Comparison of ENCODE assay signal across 10 cellular contexts in the genomic region with DNA sequence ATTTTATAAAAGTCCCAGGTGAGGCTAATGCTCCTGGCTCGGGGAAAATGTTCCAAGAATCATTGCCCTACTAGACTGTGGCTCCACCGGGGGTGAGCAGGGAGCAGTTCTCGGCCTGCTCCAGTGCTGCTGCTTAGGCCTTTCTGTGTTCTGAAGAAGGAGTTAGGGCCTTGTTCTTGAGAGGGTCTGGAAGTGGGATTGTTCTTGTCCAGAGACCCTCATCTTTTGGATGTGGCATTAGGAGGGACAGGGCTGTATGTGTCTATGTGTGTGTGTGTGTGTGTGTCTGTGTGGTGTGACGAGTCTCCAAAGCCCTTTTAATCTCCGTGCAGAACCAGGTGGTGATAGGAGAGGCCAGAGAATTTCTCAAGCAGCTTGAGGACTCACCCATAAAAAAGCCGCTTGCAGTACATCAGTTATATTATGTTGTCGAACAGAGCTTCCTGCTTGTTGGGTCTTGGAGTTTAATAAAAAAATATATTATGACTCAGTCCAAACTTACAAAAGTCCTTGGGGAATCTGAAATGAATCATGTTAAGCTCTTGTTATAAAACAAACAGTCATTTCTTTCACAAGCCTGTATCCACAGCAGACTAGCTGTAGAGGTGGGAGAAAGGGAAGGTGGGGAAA.
DNase-seq lines count a peak whose midpoint lies in the region; ATAC-seq and TF ChIP-seq lines count a peak whose summit lies in the region.
"Had no signal": no experiment of that assay in that cellular context is flagged by ENCODE, and none has a peak within 500 bp of the region (broad histone marks: within the 10 kb centered on the region; RNA-seq: fewer than 3 reads in every experiment).

No MANE protein-coding gene starts in this region.

- H3K4me1 ChIP-seq in right cardiac atrium (ENCODE audit: control insufficient read depth, insufficient read depth, low read length), result no peaks in the 10 kb centered on the region
- H3K4me1 ChIP-seq: parathyroid adenoma had no signal

- TF ChIP-seq CTCF in brain microvascular endothelial cell (IDR thresholded peaks at IDR 0.05; ENCODE audit: low read depth, low read length, missing control alignments), result no peak

- no peaks in the 10 kb centered on the region for H3K27me3 ChIP-seq in brain microvascular endothelial cell (replicated peaks)
- H3K27me3 ChIP-seq in right cardiac atrium (ENCODE audit: control insufficient read depth, insufficient read depth), result no peaks in the 10 kb centered on the region

- H3K27ac ChIP-seq in brain microvascular endothelial cell, result peak overlapping the region; percentile 71
- H3K27ac ChIP-seq in right cardiac atrium (ENCODE audit: low read length), result peak overlapping the region; percentile 31
- H3K27ac ChIP-seq: parathyroid adenoma had no signal

- H3K9me3 Mint-ChIP-seq in naive thymus-derived CD8-positive, alpha-beta T cell, result no peaks in the 10 kb centered on the region

- no peaks in the 10 kb centered on the region for H3K36me3 ChIP-seq in brain microvascular endothelial cell (replicated peaks)

- POLR2A ChIA-PET in naive thymus-derived CD8-positive, alpha-beta T cell (lab: Charles Lee), result no interaction called here

- H3K4me1 Mint-ChIP-seq in naive thymus-derived CD8-positive, alpha-beta T cell, result no peaks in the 10 kb centered on the region

- no peaks in the 10 kb centered on the region for H3K9me3 ChIP-seq in right cardiac atrium (ENCODE audit: control insufficient read depth, low read length)

- peak; percentile 61 to 85 for ATAC-seq in right cardiac atrium
- no peak for ATAC-seq in left colon
- ATAC-seq in naive thymus-derived CD8-positive, alpha-beta T cell, result no peak

- WGBS in right cardiac atrium, result 62% methylated on average over 7 of the region's 7 CpGs

- in situ Hi-C loops in brain microvascular endothelial cell (cut with HindIII; ENCODE audit: low pct_ligation_motif_present, low sequenced_read_pairs), result no loop called here

- intact Hi-C loops in right cardiac atrium (cut with DNase I), result no loop called here
- intact Hi-C loops in left colon (cut with DNase I, micrococcal nuclease), result no loop called here

- DNase-seq in HPDE6-E6E7 (ENCODE audit: extremely low spot score), result peak; percentile 83
- DNase-seq in brain microvascular endothelial cell, result peak; percentile 84
- no peak for DNase-seq in right cardiac atrium
- DNase-seq in smooth muscle cell of the brain vasculature (ENCODE audit: low read depth, low spot score), result peak; percentile 73
- no peak for DNase-seq in left colon
- no peak for DNase-seq in hypothalamus (lab: John Stamatoyannopoulos, UW)
- DNase-seq in AML-193 (lab: John Stamatoyannopoulos, UW), result no peak
- DNase-seq in naive thymus-derived CD8-positive, alpha-beta T cell, result no peak
- DNase-seq: activated T-cell treated with anti-CD3 and anti-CD28 coated beads, Interleukin-2, amount 50 U/mL, for 1 hour had no signal

- H3K36me3 Mint-ChIP-seq in naive thymus-derived CD8-positive, alpha-beta T cell, result no peaks in the 10 kb centered on the region

- H3K4me3 ChIP-seq in brain microvascular endothelial cell (ENCODE audit: low read depth, low read length) (no peak overlapping the region), right cardiac atrium (ENCODE audit: low read length) (no peak overlapping the region)

- no peak overlapping the region for H3K4me3 Mint-ChIP-seq in naive thymus-derived CD8-positive, alpha-beta T cell

- H3K27me3 Mint-ChIP-seq in naive thymus-derived CD8-positive, alpha-beta T cell, result peaks cover 0 to 15% (median 1%) of the 10 kb centered on the region in 5 donors

- no peak overlapping the region for H3K27ac Mint-ChIP-seq in naive thymus-derived CD8-positive, alpha-beta T cell

Comparison
In these comparisons a context has a peak if more than half of its experiments do, and no peak if none do; other contexts are left out.
1. DNase-seq: peak in HPDE6-E6E7 (single experiment), brain microvascular endothelial cell (single experiment) and smooth muscle cell of the brain vasculature (single experiment); none in right cardiac atrium (0 of 3), left colon (0 of 2), hypothalamus (0 of 51), AML-193 (0 of 2) and naive thymus-derived CD8-positive, alpha-beta T cell (0 of 10).
2. ATAC-seq: peak in right cardiac atrium (2 of 2); none in left colon (single experiment) and naive thymus-derived CD8-positive, alpha-beta T cell (0 of 2).